Comparison of ENCODE assay signal across 9 cellular contexts in the genomic region with DNA sequence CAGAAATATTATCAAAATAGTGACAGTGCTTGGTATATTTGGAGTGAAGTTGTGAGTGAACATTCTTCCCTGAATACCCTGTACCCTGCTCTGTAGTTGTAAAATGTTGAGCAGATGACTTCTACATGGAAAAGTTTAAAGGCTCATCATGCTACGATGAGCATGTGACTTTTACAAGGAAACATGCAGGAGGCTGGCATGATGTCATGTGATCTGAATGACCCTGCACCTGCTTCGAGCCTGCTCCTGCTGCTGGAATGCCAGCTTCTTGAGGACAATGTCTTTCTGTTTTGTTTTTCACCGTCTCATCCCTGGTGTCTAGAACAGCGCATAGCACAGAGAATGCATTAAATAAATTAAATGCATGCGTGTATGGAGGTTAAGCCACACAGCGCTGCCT.
"Had no signal": no experiment of that assay in that cellular context is flagged by ENCODE, and none has a peak within 500 bp of the region (broad histone marks: within the 10 kb centered on the region; RNA-seq: fewer than 3 reads in every experiment).

No MANE protein-coding gene starts in this region.

- ATAC-seq: gastroesophageal sphincter had no signal

- DNase-seq: activated CD4-positive, alpha-beta T cell treated with anti-CD3 and anti-CD28 coated beads for 4 hours; activated naive CD4-positive, alpha-beta T cell treated with Interleukin-2 at 50 U/mL for 16 hours; effector memory CD4-positive, alpha-beta T cell; stimulated activated naive CD4-positive, alpha-beta T cell; substantia nigra had no signal

- H2AFZ ChIP-seq: neural progenitor cell had no signal

- H3K36me3 ChIP-seq: gastroesophageal sphincter, neural progenitor cell, right atrium auricular region had no signal

- H3K27ac ChIP-seq: gastroesophageal sphincter, neural progenitor cell, right atrium auricular region, VCaP had no signal

- H3K27me3 ChIP-seq: gastroesophageal sphincter, right atrium auricular region had no signal

- H3K4me2 ChIP-seq: neural progenitor cell had no signal

- H3K4me3 ChIP-seq: gastroesophageal sphincter, neural progenitor cell, right atrium auricular region had no signal

- H3K9ac ChIP-seq: neural progenitor cell had no signal
